In genomic region chr9:5832543-5833529, GRCh38 we compare ENCODE assay signal across 8 cellular contexts. TPM values are rescaled to one million over a fixed set of nuclear protein-coding genes. Genes with fewer than 3 reads are reported as not detected.
A peak's percentile ranks its signal among the peaks of the same experiment; 100 is the strongest.
DNase-seq lines count a peak whose midpoint lies in the region; ATAC-seq and TF ChIP-seq lines count a peak whose summit lies in the region.

A gene with protein sequence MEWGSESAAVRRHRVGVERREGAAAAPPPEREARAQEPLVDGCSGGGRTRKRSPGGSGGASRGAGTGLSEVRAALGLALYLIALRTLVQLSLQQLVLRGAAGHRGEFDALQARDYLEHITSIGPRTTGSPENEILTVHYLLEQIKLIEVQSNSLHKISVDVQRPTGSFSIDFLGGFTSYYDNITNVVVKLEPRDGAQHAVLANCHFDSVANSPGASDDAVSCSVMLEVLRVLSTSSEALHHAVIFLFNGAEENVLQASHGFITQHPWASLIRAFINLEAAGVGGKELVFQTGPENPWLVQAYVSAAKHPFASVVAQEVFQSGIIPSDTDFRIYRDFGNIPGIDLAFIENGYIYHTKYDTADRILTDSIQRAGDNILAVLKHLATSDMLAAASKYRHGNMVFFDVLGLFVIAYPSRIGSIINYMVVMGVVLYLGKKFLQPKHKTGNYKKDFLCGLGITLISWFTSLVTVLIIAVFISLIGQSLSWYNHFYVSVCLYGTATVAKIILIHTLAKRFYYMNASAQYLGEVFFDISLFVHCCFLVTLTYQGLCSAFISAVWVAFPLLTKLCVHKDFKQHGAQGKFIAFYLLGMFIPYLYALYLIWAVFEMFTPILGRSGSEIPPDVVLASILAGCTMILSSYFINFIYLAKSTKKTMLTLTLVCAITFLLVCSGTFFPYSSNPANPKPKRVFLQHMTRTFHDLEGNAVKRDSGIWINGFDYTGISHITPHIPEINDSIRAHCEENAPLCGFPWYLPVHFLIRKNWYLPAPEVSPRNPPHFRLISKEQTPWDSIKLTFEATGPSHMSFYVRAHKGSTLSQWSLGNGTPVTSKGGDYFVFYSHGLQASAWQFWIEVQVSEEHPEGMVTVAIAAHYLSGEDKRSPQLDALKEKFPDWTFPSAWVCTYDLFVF (minus strand): TSS chr9:5833117. CDS start chr9:5833027, 90 bp downstream.

- H3K4me3 ChIP-seq in fibroblast of the aortic adventitia (ENCODE audit: low read depth, low read length): peak within 1 kb of the TSS; percentile 82

- no peaks in the 10 kb centered on the region for H3K9me3 Mint-ChIP-seq in activated T-helper 2 cell treated with anti-CD3 and anti-CD28 coated beads, Interferon-gamma antibody, Interleukin-2, Interleukin-4, amounts not matched to agents 10 μg/mL and 5 μg/mL and 100 μg/mL, durations not matched to agents 14 hours and 24 hours and 36 hours
- no peaks in the 10 kb centered on the region for H3K9me3 Mint-ChIP-seq in nephron progenitor cell
- no peaks in the 10 kb centered on the region for H3K9me3 Mint-ChIP-seq in stimulated activated naive CD8-positive, alpha-beta T cell treated with anti-CD3 and anti-CD28 coated beads, Interleukin-15, amount 100 ng/mL, for 72 hours

- peaks cover 53% of the 10 kb centered on the region for H3K4me1 Mint-ChIP-seq in activated T-helper 2 cell treated with anti-CD3 and anti-CD28 coated beads, Interferon-gamma antibody, Interleukin-2, Interleukin-4, amounts not matched to agents 10 μg/mL and 5 μg/mL and 100 μg/mL, durations not matched to agents 14 hours and 24 hours and 36 hours (ENCODE audit: low read depth)
- H3K4me1 Mint-ChIP-seq in nephron progenitor cell: peaks cover 28% of the 10 kb centered on the region
- peaks cover 35% of the 10 kb centered on the region for H3K4me1 Mint-ChIP-seq in stimulated activated naive CD8-positive, alpha-beta T cell treated with anti-CD3 and anti-CD28 coated beads, Interleukin-15, amount 100 ng/mL, for 72 hours

- ATAC-seq in stimulated activated naive CD8-positive, alpha-beta T cell treated with anti-CD3 and anti-CD28 coated beads, Interleukin-15, amount 100 ng/mL, for 72 hours: peak; percentile 90

- peak within 1 kb of the TSS; percentile 94 for H3K4me3 Mint-ChIP-seq in activated T-helper 2 cell treated with anti-CD3 and anti-CD28 coated beads, Interferon-gamma antibody, Interleukin-2, Interleukin-4, amounts not matched to agents 10 μg/mL and 5 μg/mL and 100 μg/mL, durations not matched to agents 14 hours and 24 hours and 36 hours (ENCODE audit: low read depth)
- peak within 1 kb of the TSS; percentile 93 for H3K4me3 Mint-ChIP-seq in nephron progenitor cell
- peak within 1 kb of the TSS; percentile 93 to 95 for H3K4me3 Mint-ChIP-seq in stimulated activated naive CD8-positive, alpha-beta T cell treated with anti-CD3 and anti-CD28 coated beads, Interleukin-15, amount 100 ng/mL, for 72 hours

- peak; percentile 82 for DNase-seq in ELR (ENCODE audit: low read depth)
- DNase-seq in H4 (ENCODE audit: low spot score): peak; percentile 44
- peak; percentile 81 for DNase-seq in RPMI7951 (ENCODE audit: low read depth)
- peak; percentile 87 for DNase-seq in activated T-helper 2 cell treated with anti-CD3 and anti-CD28 coated beads, Interferon-gamma antibody, Interleukin-2, Interleukin-4, amounts not matched to agents 10 μg/mL and 5 μg/mL and 100 μg/mL, durations not matched to agents 14 hours and 24 hours and 36 hours (ENCODE audit: low spot score)
- DNase-seq in fibroblast of the aortic adventitia (ENCODE audit: low read depth): peak; percentile 80
- DNase-seq in nephron progenitor cell: peak; percentile 93
- peak; percentile 89 to 92 for DNase-seq in stimulated activated naive CD8-positive, alpha-beta T cell treated with anti-CD3 and anti-CD28 coated beads, Interleukin-15, amount 100 ng/mL, for 72 hours

- H3K27ac Mint-ChIP-seq in activated T-helper 2 cell treated with anti-CD3 and anti-CD28 coated beads, Interferon-gamma antibody, Interleukin-2, Interleukin-4, amounts not matched to agents 10 μg/mL and 5 μg/mL and 100 μg/mL, durations not matched to agents 14 hours and 24 hours and 36 hours: peak within 1 kb of the TSS; percentile 79
- H3K27ac Mint-ChIP-seq in nephron progenitor cell: no peak within 1 kb of the TSS
- peak within 1 kb of the TSS; percentile 83 to 96 for H3K27ac Mint-ChIP-seq in stimulated activated naive CD8-positive, alpha-beta T cell treated with anti-CD3 and anti-CD28 coated beads, Interleukin-15, amount 100 ng/mL, for 72 hours

- intact Hi-C loops in activated T-helper 2 cell treated with anti-CD3 and anti-CD28 coated beads, Interferon-gamma antibody, Interleukin-2, Interleukin-4, amounts not matched to agents 10 μg/mL and 5 μg/mL and 100 μg/mL, durations not matched to agents 14 hours and 24 hours and 36 hours (cut with micrococcal nuclease): loop anchor here (1.0 to 5.0 kb wide), 6 partner anchors 11 to 201 kb away; partner anchors contain the start of gene RANBP6

- no peaks in the 10 kb centered on the region for H3K27me3 Mint-ChIP-seq in activated T-helper 2 cell treated with anti-CD3 and anti-CD28 coated beads, Interferon-gamma antibody, Interleukin-2, Interleukin-4, amounts not matched to agents 10 μg/mL and 5 μg/mL and 100 μg/mL, durations not matched to agents 14 hours and 24 hours and 36 hours (ENCODE audit: low read depth)
- peaks cover 23% of the 10 kb centered on the region for H3K27me3 Mint-ChIP-seq in nephron progenitor cell (ENCODE audit: low read depth, poor library complexity)
- peaks cover 7% of the 10 kb centered on the region for H3K27me3 Mint-ChIP-seq in stimulated activated naive CD8-positive, alpha-beta T cell treated with anti-CD3 and anti-CD28 coated beads, Interleukin-15, amount 100 ng/mL, for 72 hours

- H3K36me3 Mint-ChIP-seq in activated T-helper 2 cell treated with anti-CD3 and anti-CD28 coated beads, Interferon-gamma antibody, Interleukin-2, Interleukin-4, amounts not matched to agents 10 μg/mL and 5 μg/mL and 100 μg/mL, durations not matched to agents 14 hours and 24 hours and 36 hours (ENCODE audit: low read depth): peaks cover 22% of the 10 kb centered on the region
- H3K36me3 Mint-ChIP-seq in nephron progenitor cell (ENCODE audit: low read depth): peaks cover 9% of the 10 kb centered on the region

- TF ChIP-seq CTCF in LNCAP (IDR thresholded peaks at IDR 0.05) (peak; percentile 95), fibroblast of the aortic adventitia (IDR thresholded peaks at IDR 0.05; ENCODE audit: insufficient read depth, low read length) (peak; percentile 63), nephron progenitor cell (IDR thresholded peaks at IDR 0.05) (peak; percentile 84)

RNA-seq across cellular contexts. Expression of the gene that starts here (rescaled TPM):
- total RNA-seq in H4 (2014; rRNA removed; shearing (Covaris generic)): 5.9 and 6.2 TPM in 2 replicates
- 21.7 and 25.2 TPM in 2 replicates for total RNA-seq in RPMI7951 (2014; rRNA removed; shearing (Covaris generic))
- total RNA-seq in activated T-helper 2 cell treated with anti-CD3 and anti-CD28 coated beads, Interferon-gamma antibody, Interleukin-2, Interleukin-4, amounts not matched to agents 10 μg/mL and 5 μg/mL and 100 μg/mL, durations not matched to agents 14 hours and 24 hours and 36 hours: 21.1 and 25.3 TPM in 2 replicates
- total RNA-seq in fibroblast of the aortic adventitia (ENCODE audit: low replicate concordance): 9.0 and 9.4 TPM in 2 replicates

Comparison
In these comparisons a context has a peak if more than half of its experiments do, and no peak if none do; other contexts are left out.
1. Peak in every context shown above with its lines: DNase-seq, ATAC-seq and H3K4me3 ChIP-seq.